ENCODE assay signal across 28 cellular contexts in genomic region chr12:24044973-24045703, GRCh38.
DNase-seq lines count a peak whose midpoint lies in the region; ATAC-seq, FAIRE-seq and TF ChIP-seq lines count a peak whose summit lies in the region.
"Had no signal": no experiment of that assay in that cellular context is flagged by ENCODE, and none has a peak within 500 bp of the region (broad histone marks: within the 10 kb centered on the region; RNA-seq: fewer than 3 reads in every experiment).

No MANE protein-coding gene starts in this region.

- no peak overlapping the region for H3K27ac Mint-ChIP-seq in activated naive CD8-positive, alpha-beta T cell treated with anti-CD3 and anti-CD28 coated beads, Interleukin-2, amount 50 U/mL, for 24 hours
- no peak overlapping the region for H3K27ac Mint-ChIP-seq in activated CD8-positive, alpha-beta T cell treated with anti-CD3 and anti-CD28 coated beads, Interleukin-2, amount 10 ng/mL, durations not matched to agents 7 days and 5 days
- H3K27ac Mint-ChIP-seq: activated B cell treated with CpG ODN at 0.5 μM for 24 hours; activated naive CD8-positive, alpha-beta T cell; stimulated activated naive B cell treated with anti-CD40 and anti-IgM and Interleukin-4, amounts not matched to agents 10 μg/mL and 1 μg/mL and 100 μg/mL, for 72 hours had no signal

- peak; percentile 28 for DNase-seq in HT-29 (ENCODE audit: low spot score)
- no peak for DNase-seq in brain microvascular endothelial cell
- DNase-seq in HepG2 (ENCODE audit: low spot score): peak; percentile 78
- no peak for DNase-seq in activated naive CD8-positive, alpha-beta T cell treated with anti-CD3 and anti-CD28 coated beads, Interleukin-2, amount 50 U/mL, for 24 hours
- DNase-seq in NCI-H1436 (lab: John Stamatoyannopoulos, UW): no peak
- no peak for DNase-seq in activated CD8-positive, alpha-beta T cell treated with anti-CD3 and anti-CD28 coated beads, Interleukin-2, amount 10 ng/mL, durations not matched to agents 7 days and 5 days
- DNase-seq: activated B cell treated with CpG ODN at 0.5 μM for 24 hours; activated CD4-positive, alpha-beta T cell treated with anti-CD3 and anti-CD28 coated beads, Interleukin-2, amount 50 U/mL, for 4 hours; Calu3; effector CD8-positive, alpha-beta T cell; erythroblast; H9; hypothalamus; NCI-H1436 treated with DMSO at 0.1 percent for 48 hours; NCI-H2107; PC-9; stimulated activated CD4-positive, alpha-beta T cell treated with anti-CD3 and anti-CD28 coated beads, Interleukin-4, amount 100 ng/mL, for 24 hours; stimulated activated naive B cell treated with anti-CD40 and anti-IgM and Interleukin-4, amounts not matched to agents 10 μg/mL and 1 μg/mL and 100 μg/mL, for 72 hours; SW 1271 had no signal

- H3K27ac ChIP-seq in brain microvascular endothelial cell (peak overlapping the region; percentile 21), HepG2 (ENCODE audit: extremely low read length, insufficient read depth, low read length) (peak overlapping the region; percentile 86)
- H3K27ac ChIP-seq: C4-2B, foreskin keratinocyte, PC-9, suprapubic skin had no signal

- CTCF ChIA-PET in HepG2 (lab: Yijun Ruan, JAX; ENCODE audit: low intra/inter-chr PET ratio, low total read pairs): no interaction called here
- CTCF ChIA-PET in activated CD8-positive, alpha-beta T cell treated with anti-CD3 and anti-CD28 coated beads, Interleukin-2, amount 10 ng/mL, durations not matched to agents 7 days and 5 days (lab: Charles Lee): no interaction called here

- FAIRE-seq in HepG2 (lab: Jason Lieb, UNC): peak; percentile 44
- FAIRE-seq: islet of Langerhans, urothelium cell line had no signal

- 75% methylated on average over 5 of the region's 5 CpGs for WGBS in HepG2 (ENCODE audit: low lambda C conversion rate)

- intact Hi-C loops in HepG2 (cut with micrococcal nuclease; ENCODE audit: unreplicated experiment): no loop called here

- no peaks in the 10 kb centered on the region for H3K79me2 ChIP-seq in HepG2 (ENCODE audit: insufficient read depth, low read length)

- H3K27me3 ChIP-seq in brain microvascular endothelial cell (replicated peaks) (no peaks in the 10 kb centered on the region), HepG2 (ENCODE audit: control insufficient read depth in 1 of 2, insufficient read depth in 2 of 2, low read length in 2 of 2) (no peaks in the 10 kb centered on the region), skeletal muscle satellite cell (ENCODE audit: control insufficient read depth, insufficient read depth, low read length) (peaks cover 13% of the 10 kb centered on the region)
- H3K27me3 ChIP-seq: foreskin keratinocyte, suprapubic skin had no signal

- BruUV-seq in HepG2 (replicated peaks; lab: Mats Ljungman, UMichigan): no TSS peak

- H3K27me3 Mint-ChIP-seq in activated naive CD8-positive, alpha-beta T cell treated with anti-CD3 and anti-CD28 coated beads, Interleukin-2, amount 50 U/mL, for 24 hours: no peaks in the 10 kb centered on the region
- H3K27me3 Mint-ChIP-seq in activated CD8-positive, alpha-beta T cell treated with anti-CD3 and anti-CD28 coated beads, Interleukin-2, amount 10 ng/mL, durations not matched to agents 7 days and 5 days (ENCODE audit: low read depth): no peaks in the 10 kb centered on the region
- H3K27me3 Mint-ChIP-seq: activated B cell treated with CpG ODN at 0.5 μM for 24 hours; activated naive CD8-positive, alpha-beta T cell; stimulated activated naive B cell treated with anti-CD40 and anti-IgM and Interleukin-4, amounts not matched to agents 10 μg/mL and 1 μg/mL and 100 μg/mL, for 72 hours had no signal

- H3K4me3 Mint-ChIP-seq in activated naive CD8-positive, alpha-beta T cell treated with anti-CD3 and anti-CD28 coated beads, Interleukin-2, amount 50 U/mL, for 24 hours: no peak overlapping the region
- H3K4me3 Mint-ChIP-seq in activated CD8-positive, alpha-beta T cell treated with anti-CD3 and anti-CD28 coated beads, Interleukin-2, amount 10 ng/mL, durations not matched to agents 7 days and 5 days: no peak overlapping the region
- H3K4me3 Mint-ChIP-seq: activated naive CD8-positive, alpha-beta T cell; H9 had no signal

- TF ChIP-seq POLR2A in HepG2 (IDR thresholded peaks at IDR 0.05; ENCODE audit: insufficient read depth in 1 of 2, low read depth in 2 of 2, low read length in 2 of 2): no peak

- no peaks in the 10 kb centered on the region for H3K36me3 Mint-ChIP-seq in activated naive CD8-positive, alpha-beta T cell treated with anti-CD3 and anti-CD28 coated beads, Interleukin-2, amount 50 U/mL, for 24 hours (ENCODE audit: low read depth)
- no peaks in the 10 kb centered on the region for H3K36me3 Mint-ChIP-seq in activated CD8-positive, alpha-beta T cell treated with anti-CD3 and anti-CD28 coated beads, Interleukin-2, amount 10 ng/mL, durations not matched to agents 7 days and 5 days (ENCODE audit: low read depth)
- H3K36me3 Mint-ChIP-seq: activated naive CD8-positive, alpha-beta T cell; stimulated activated naive B cell treated with anti-CD40 and anti-IgM and Interleukin-4, amounts not matched to agents 10 μg/mL and 1 μg/mL and 100 μg/mL, for 72 hours had no signal

- ATAC-seq in HepG2 (peak; percentile 88), HG02885 (IDR thresholded peaks at IDR 0.05; ENCODE audit: poor library complexity, unreplicated experiment) (no peak)
- ATAC-seq in activated naive CD8-positive, alpha-beta T cell treated with anti-CD3 and anti-CD28 coated beads, Interleukin-2, amount 50 U/mL, for 24 hours: no peak
- ATAC-seq in activated CD8-positive, alpha-beta T cell treated with anti-CD3 and anti-CD28 coated beads, Interleukin-2, amount 10 ng/mL, durations not matched to agents 7 days and 5 days: no peak
- ATAC-seq: foreskin keratinocyte had no signal

- in situ Hi-C loops in brain microvascular endothelial cell (cut with HindIII; ENCODE audit: low pct_ligation_motif_present, low sequenced_read_pairs) (no loop called here), HepG2 (cut with HindIII; ENCODE audit: extremely low pct_ligation_motif_present, low pct_unique_long_range_greater_than_20kb) (no loop called here)

- TF ChIP-seq CTCF in brain microvascular endothelial cell (IDR thresholded peaks at IDR 0.05; ENCODE audit: low read depth, low read length, missing control alignments) (no peak), HepG2 (CRISPR knock-in tag; IDR thresholded peaks at IDR 0.05) (no peak)

- POLR2A ChIA-PET in HepG2 (lab: Yijun Ruan, JAX): interaction anchor here (0.8 to 2.6 kb wide), 10 partner anchors 7 to 710 kb away, joined by 3 to 40 read pairs (median 4); no protein-coding TSS in a partner anchor
- POLR2A ChIA-PET in activated CD8-positive, alpha-beta T cell treated with anti-CD3 and anti-CD28 coated beads, Interleukin-2, amount 10 ng/mL, durations not matched to agents 7 days and 5 days (lab: Charles Lee): no interaction called here

- H3K9ac ChIP-seq in HepG2 (ENCODE audit: insufficient read depth, low read depth, low read length): peak overlapping the region; percentile 58
- no peak overlapping the region for H3K9ac ChIP-seq in skeletal muscle satellite cell (ENCODE audit: low read depth, low read length)

- H3K4me1 Mint-ChIP-seq in activated naive CD8-positive, alpha-beta T cell treated with anti-CD3 and anti-CD28 coated beads, Interleukin-2, amount 50 U/mL, for 24 hours: no peaks in the 10 kb centered on the region
- peaks cover 3% of the 10 kb centered on the region for H3K4me1 Mint-ChIP-seq in activated CD8-positive, alpha-beta T cell treated with anti-CD3 and anti-CD28 coated beads, Interleukin-2, amount 10 ng/mL, durations not matched to agents 7 days and 5 days (ENCODE audit: low read depth)
- H3K4me1 Mint-ChIP-seq: H9 had no signal

- peak overlapping the region; percentile 90 for H2AFZ ChIP-seq in HepG2 (ENCODE audit: low read length)
- H2AFZ ChIP-seq: PC-9 had no signal

- TF ChIP-seq EP300 in HepG2 (IDR thresholded peaks at IDR 0.05; ENCODE audit: low read depth in 2 of 2, low read length in 2 of 2): peak in 1 of 2 experiments; percentile 70; a peak in 2 of 4 replicates
- no peak; the same call in 1 of the 2 replicates for TF ChIP-seq EP300 in HepG2 (CRISPR knock-in tag; IDR thresholded peaks at IDR 0.05; ENCODE audit: borderline replicate concordance)

- H3K9me3 Mint-ChIP-seq in activated naive CD8-positive, alpha-beta T cell treated with anti-CD3 and anti-CD28 coated beads, Interleukin-2, amount 50 U/mL, for 24 hours: peaks cover 9% of the 10 kb centered on the region
- H3K9me3 Mint-ChIP-seq in activated CD8-positive, alpha-beta T cell treated with anti-CD3 and anti-CD28 coated beads, Interleukin-2, amount 10 ng/mL, durations not matched to agents 7 days and 5 days (ENCODE audit: insufficient read depth): no peaks in the 10 kb centered on the region
- H3K9me3 Mint-ChIP-seq: stimulated activated naive B cell treated with anti-CD40 and anti-IgM and Interleukin-4, amounts not matched to agents 10 μg/mL and 1 μg/mL and 100 μg/mL, for 72 hours had no signal

- TF ChIP-seq RAD21 in HepG2 (CRISPR knock-in tag; IDR thresholded peaks at IDR 0.05): no peak

- peaks cover 8% of the 10 kb centered on the region; the same call in 1 of the 2 replicates for H3K9me3 ChIP-seq in HepG2 (ENCODE audit: low read length)
- H3K9me3 ChIP-seq in skeletal muscle satellite cell (replicated peaks; ENCODE audit: low read length): peaks cover 5% of the 10 kb centered on the region
- H3K9me3 ChIP-seq: suprapubic skin had no signal

- peak overlapping the region; percentile 69 for H3K4me2 ChIP-seq in HepG2 (ENCODE audit: low read depth, low read length)
- peak overlapping the region; percentile 37 for H3K4me2 ChIP-seq in skeletal muscle satellite cell (ENCODE audit: low read length)
- H3K4me2 ChIP-seq: PC-9 had no signal

- H3K4me1 ChIP-seq in HepG2 (ENCODE audit: insufficient read depth, low read length) (peaks cover 83% of the 10 kb centered on the region), skeletal muscle satellite cell (ENCODE audit: control insufficient read depth, insufficient read depth, low read length) (peaks cover 18% of the 10 kb centered on the region)
- H3K4me1 ChIP-seq: foreskin keratinocyte, suprapubic skin had no signal

- H3K4me3 ChIP-seq in brain microvascular endothelial cell (ENCODE audit: low read depth, low read length) (no peak overlapping the region), HepG2 (replicated peaks in 1 of 3; ENCODE audit: insufficient read depth in 1 of 3, low read depth in 2 of 3, low read length in 3 of 3) (peak overlapping the region in 1 of 3 experiments; percentile 7; a peak in 1 of 6 replicates), skeletal muscle satellite cell (ENCODE audit: low read length) (no peak overlapping the region)
- H3K4me3 ChIP-seq: lung, PC-9, suprapubic skin had no signal

- H3K36me3 ChIP-seq in brain microvascular endothelial cell (replicated peaks) (no peaks in the 10 kb centered on the region), HepG2 (replicated peaks in 1 of 2; ENCODE audit: control insufficient read depth in 1 of 2, insufficient read depth in 2 of 2, low read length in 2 of 2) (no peaks in the 10 kb centered on the region), skeletal muscle satellite cell (ENCODE audit: insufficient read depth, low read length) (no peaks in the 10 kb centered on the region)
- H3K36me3 ChIP-seq: suprapubic skin had no signal

- no peaks in the 10 kb centered on the region for H4K20me1 ChIP-seq in HepG2 (ENCODE audit: insufficient read depth, low read length)

Comparison
In these comparisons a context has a peak if more than half of its experiments do, and no peak if none do; other contexts are left out.
1. DNase-seq: peak in HT-29 (single experiment) and HepG2 (single experiment); none in brain microvascular endothelial cell (single experiment), activated naive CD8-positive, alpha-beta T cell treated with anti-CD3 and anti-CD28 coated beads, Interleukin-2, amount 50 U/mL, for 24 hours (single experiment), NCI-H1436 (single experiment) and activated CD8-positive, alpha-beta T cell treated with anti-CD3 and anti-CD28 coated beads, Interleukin-2, amount 10 ng/mL, durations not matched to agents 7 days and 5 days (single experiment).